ENCODE assay signal across 8 cellular contexts in genomic region chr11:43880640-43881159, GRCh38. TPM values are rescaled to one million over a fixed set of nuclear protein-coding genes. Genes with fewer than 3 reads are reported as not detected.
DNase-seq lines count a peak whose midpoint lies in the region; ATAC-seq and TF ChIP-seq lines count a peak whose summit lies in the region.

Gene ALKBH3 (plus strand): TSS chr11:43880831. CDS start chr11:43882653, 1,822 bp downstream.

- peaks cover 42% of the 10 kb centered on the region for H3K27me3 ChIP-seq in endodermal cell (ENCODE audit: control insufficient read depth, insufficient read depth, low read length, poor library complexity, severe bottlenecking)
- H3K27me3 ChIP-seq in mesendoderm (ENCODE audit: insufficient read depth, low read length, poor library complexity), result no peaks in the 10 kb centered on the region

- H3K4me1 Mint-ChIP-seq in activated CD8-positive, alpha-beta memory T cell treated with anti-CD3 and anti-CD28 coated beads, Interleukin-2, amount 10 ng/mL, durations not matched to agents 7 days and 5 days, result peaks cover 21% of the 10 kb centered on the region
- H3K4me1 Mint-ChIP-seq in endodermal cell, result peaks cover 7% of the 10 kb centered on the region

- peak within 1 kb of the TSS; percentile 91 for H3K4me2 ChIP-seq in mesendoderm (ENCODE audit: low read length)

- DNase-seq in COLO668 (lab: John Stamatoyannopoulos, UW; ENCODE audit: unreplicated experiment), result peak; percentile 96
- DNase-seq in GM20000 (ENCODE audit: low spot score), result peak; percentile 85
- DNase-seq in HS-27A (ENCODE audit: low read depth), result peak; percentile 74
- peak; percentile 90 for DNase-seq in NOMO-1 treated with DMSO at 0.1 percent for 48 hours (lab: John Stamatoyannopoulos, UW; ENCODE audit: unreplicated experiment)
- peak; percentile 93 for DNase-seq in activated CD8-positive, alpha-beta memory T cell treated with anti-CD3 and anti-CD28 coated beads, Interleukin-2, amount 10 ng/mL, durations not matched to agents 7 days and 5 days
- DNase-seq in endodermal cell, result peak; percentile 97
- DNase-seq in mesendoderm, result peak; percentile 94
- peak; percentile 83 for DNase-seq in stimulated activated CD8-positive, alpha-beta memory T cell treated with anti-CD3 and anti-CD28 coated beads, Interleukin-12 subunit alpha, Interleukin-12 subunit beta, amount 100 ng/mL, for 24 hours (ENCODE audit: extremely low read depth)

- 0 to 2% methylated on average over 20 to 36 of the region's 36 CpGs for WGBS in endodermal cell (ENCODE audit: insufficient coverage in 1 of 2, insufficient read length in 1 of 2), 2 experiments
- no CpG with 5 or more reads among the region's 36 CpGs for WGBS in mesendoderm (ENCODE audit: extremely low coverage, insufficient coverage, low lambda C conversion rate)

- no peaks in the 10 kb centered on the region for H3K79me2 ChIP-seq in mesendoderm (ENCODE audit: control insufficient read depth, insufficient read depth, low read length)

- peak within 1 kb of the TSS; percentile 57 for H3K9ac ChIP-seq in endodermal cell (ENCODE audit: extremely low read depth, low read length, poor library complexity, severe bottlenecking)
- H3K9ac ChIP-seq in mesendoderm (ENCODE audit: low read length), result peak within 1 kb of the TSS; percentile 56

- no peak within 1 kb of the TSS for H2AK5ac ChIP-seq in mesendoderm (ENCODE audit: low read length)

- H4K8ac ChIP-seq in mesendoderm (ENCODE audit: low read depth, low read length), result peak within 1 kb of the TSS; percentile 43

- H3K36me3 Mint-ChIP-seq in activated CD8-positive, alpha-beta memory T cell treated with anti-CD3 and anti-CD28 coated beads, Interleukin-2, amount 10 ng/mL, durations not matched to agents 7 days and 5 days, result peaks cover 17% of the 10 kb centered on the region
- peaks cover 25% of the 10 kb centered on the region for H3K36me3 Mint-ChIP-seq in endodermal cell (ENCODE audit: low read depth)

- peaks cover 9% of the 10 kb centered on the region for H3K9me3 ChIP-seq in endodermal cell (ENCODE audit: control insufficient read depth, low read length)

- H3K9me3 Mint-ChIP-seq in activated CD8-positive, alpha-beta memory T cell treated with anti-CD3 and anti-CD28 coated beads, Interleukin-2, amount 10 ng/mL, durations not matched to agents 7 days and 5 days (ENCODE audit: low read depth), result no peaks in the 10 kb centered on the region
- peaks cover 13% of the 10 kb centered on the region for H3K9me3 Mint-ChIP-seq in endodermal cell

- no peak within 1 kb of the TSS for H2BK5ac ChIP-seq in mesendoderm (ENCODE audit: low read length)

- H2BK120ac ChIP-seq in mesendoderm (ENCODE audit: low read depth, low read length), result no peak within 1 kb of the TSS

- H3K56ac ChIP-seq in mesendoderm (ENCODE audit: low read length), result peak within 1 kb of the TSS; percentile 78

- H3K27ac ChIP-seq in endodermal cell (ENCODE audit: low read depth, low read length), result no peak within 1 kb of the TSS
- no peak within 1 kb of the TSS for H3K27ac ChIP-seq in mesendoderm (ENCODE audit: low read depth, low read length)

- peaks cover 29% of the 10 kb centered on the region for H3K36me3 ChIP-seq in endodermal cell (ENCODE audit: control insufficient read depth, insufficient read depth, low read length)
- H3K36me3 ChIP-seq in mesendoderm (ENCODE audit: control insufficient read depth, insufficient read depth, low read length), result no peaks in the 10 kb centered on the region

- H3K4me1 ChIP-seq in endodermal cell (ENCODE audit: control insufficient read depth, insufficient read depth, low read length), result no peaks in the 10 kb centered on the region
- no peaks in the 10 kb centered on the region for H3K4me1 ChIP-seq in mesendoderm (ENCODE audit: control insufficient read depth, low read depth, low read length)

- peaks cover 12% of the 10 kb centered on the region for H3K27me3 Mint-ChIP-seq in activated CD8-positive, alpha-beta memory T cell treated with anti-CD3 and anti-CD28 coated beads, Interleukin-2, amount 10 ng/mL, durations not matched to agents 7 days and 5 days
- peaks cover 52% of the 10 kb centered on the region for H3K27me3 Mint-ChIP-seq in endodermal cell (ENCODE audit: insufficient read depth)

- peak within 1 kb of the TSS; percentile 76 for H3K4me3 Mint-ChIP-seq in activated CD8-positive, alpha-beta memory T cell treated with anti-CD3 and anti-CD28 coated beads, Interleukin-2, amount 10 ng/mL, durations not matched to agents 7 days and 5 days
- H3K4me3 Mint-ChIP-seq in endodermal cell, result peak within 1 kb of the TSS; percentile 81

- H3K4me3 ChIP-seq in endodermal cell (ENCODE audit: low read length), result peak within 1 kb of the TSS; percentile 97
- peak within 1 kb of the TSS; percentile 70 for H3K4me3 ChIP-seq in mesendoderm (ENCODE audit: low read length)

- no peak within 1 kb of the TSS for H3K4ac ChIP-seq in mesendoderm (ENCODE audit: low read depth, low read length)

- H3K18ac ChIP-seq in mesendoderm (ENCODE audit: low read length), result no peak within 1 kb of the TSS

- H3K79me1 ChIP-seq in mesendoderm (ENCODE audit: low read length), result no peaks in the 10 kb centered on the region

- CTCF ChIA-PET in activated CD8-positive, alpha-beta memory T cell treated with anti-CD3 and anti-CD28 coated beads, Interleukin-2, amount 10 ng/mL, durations not matched to agents 7 days and 5 days (lab: Charles Lee), result interaction anchor here (0.7 to 1.6 kb wide), 8 partner anchors 9 to 569 kb away, joined by 3 to 13 read pairs (median 3); partner anchors contain the start of genes API5, C11orf96 and EXT2

- ATAC-seq in activated CD8-positive, alpha-beta memory T cell treated with anti-CD3 and anti-CD28 coated beads, Interleukin-2, amount 10 ng/mL, durations not matched to agents 7 days and 5 days, result peak; percentile 100

- H3K23ac ChIP-seq in mesendoderm (ENCODE audit: low read length), result no peak within 1 kb of the TSS

- peak within 1 kb of the TSS; percentile 70 for H3K27ac Mint-ChIP-seq in activated CD8-positive, alpha-beta memory T cell treated with anti-CD3 and anti-CD28 coated beads, Interleukin-2, amount 10 ng/mL, durations not matched to agents 7 days and 5 days
- peak within 1 kb of the TSS; percentile 48 for H3K27ac Mint-ChIP-seq in endodermal cell

- no peak within 1 kb of the TSS for H2BK15ac ChIP-seq in mesendoderm (replicated peaks; ENCODE audit: low read depth)

- H4K5ac ChIP-seq in mesendoderm (ENCODE audit: low read length), result peak within 1 kb of the TSS; percentile 47

- TF ChIP-seq CTCF in GM20000 (IDR thresholded peaks at IDR 0.05; ENCODE audit: extremely low read depth, missing control alignments) (no peak), endodermal cell (conservative IDR thresholded peaks at IDR 0.05) (no peak)

RNA-seq across cellular contexts. Expression of gene ALKBH3, which starts in this region (rescaled TPM):
- 10 to 100 TPM; 32.5 to 35.4 TPM for total RNA-seq in activated CD8-positive, alpha-beta memory T cell treated with anti-CD3 and anti-CD28 coated beads, Interleukin-2, amount 10 ng/mL, durations not matched to agents 7 days and 5 days
- 10 to 100 TPM in 1 of 2 donors, 1 to 10 TPM in 1; 9.3 to 13.9 TPM for total RNA-seq in endodermal cell
- polyA plus RNA-seq in endodermal cell (2013, experiment 1 of 2), result 26.4 TPM
- 26.4 TPM for polyA plus RNA-seq in endodermal cell (2013, experiment 2 of 2)
- 14.1 TPM for polyA plus RNA-seq in mesendoderm (2013, experiment 1 of 2)
- polyA plus RNA-seq in mesendoderm (2013, experiment 2 of 2), result 14.0 TPM
